20 cellular contexts compared by ENCODE assay signal in the genomic region with DNA sequence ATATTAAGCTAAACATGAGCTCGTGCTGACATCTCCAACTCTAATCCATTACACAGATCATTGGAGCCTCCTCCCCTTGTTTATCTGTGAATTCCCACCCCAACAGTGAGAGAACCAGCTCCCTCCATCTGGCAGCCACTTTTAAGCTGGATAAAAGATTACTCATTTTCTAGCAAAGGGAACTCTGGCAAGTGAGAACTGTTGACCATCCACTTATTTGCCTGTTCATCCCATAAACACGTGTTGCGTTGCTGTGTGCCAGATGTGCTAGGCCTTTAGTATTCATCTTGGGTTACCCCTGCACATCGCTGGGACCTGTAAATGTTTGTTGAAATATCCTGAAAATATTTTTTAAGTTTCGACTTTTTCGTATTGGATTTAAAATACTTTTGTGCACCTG.
"Had no signal": no experiment of that assay in that cellular context is flagged by ENCODE, and none has a peak within 500 bp of the region (broad histone marks: within the 10 kb centered on the region; RNA-seq: fewer than 3 reads in every experiment).

No MANE protein-coding gene starts in this region.

- H3K27ac ChIP-seq: left lung, sigmoid colon, testis, uterus had no signal

- DNase-seq: activated CD4-positive, alpha-beta memory T cell treated with anti-CD3 and anti-CD28 coated beads for 36 hours; activated CD4-positive, alpha-beta T cell treated with anti-CD3 and anti-CD28 coated beads for 48 hours; activated effector memory CD4-positive, alpha-beta T cell treated with Interleukin-2 at 50 U/mL for 16 hours; activated naive CD4-positive, alpha-beta T cell treated with anti-CD3 and anti-CD28 coated beads for 36 hours; activated T-cell treated with anti-CD3 and anti-CD28 coated beads, Interleukin-2, amount 50 U/mL, for 72 hours; cerebellar nuclear complex; cortex of kidney; foreskin melanocyte; hippocampal formation; kidney glomerular epithelial cell; left lung; naive thymus-derived CD4-positive, alpha-beta T cell; retina; sigmoid colon; stimulated activated CD4-positive, alpha-beta T cell treated with anti-CD3 and anti-CD28 coated beads, Interleukin-4, amount 100 ng/mL, for 1 hour; stimulated activated naive CD4-positive, alpha-beta T cell; testis; trophoblast cell; uterus had no signal

- H3K4me3 ChIP-seq: left lung, sigmoid colon, smooth muscle cell, testis, uterus had no signal

- H3K9me3 ChIP-seq: left lung, sigmoid colon, testis, uterus had no signal

- H3K36me3 ChIP-seq: uterus had no signal

- H3K4me2 ChIP-seq: smooth muscle cell had no signal

- H3K27me3 ChIP-seq: left lung, sigmoid colon, testis, uterus had no signal
